Comparison of ENCODE assay signal across 1 cellular context in the genomic region with DNA sequence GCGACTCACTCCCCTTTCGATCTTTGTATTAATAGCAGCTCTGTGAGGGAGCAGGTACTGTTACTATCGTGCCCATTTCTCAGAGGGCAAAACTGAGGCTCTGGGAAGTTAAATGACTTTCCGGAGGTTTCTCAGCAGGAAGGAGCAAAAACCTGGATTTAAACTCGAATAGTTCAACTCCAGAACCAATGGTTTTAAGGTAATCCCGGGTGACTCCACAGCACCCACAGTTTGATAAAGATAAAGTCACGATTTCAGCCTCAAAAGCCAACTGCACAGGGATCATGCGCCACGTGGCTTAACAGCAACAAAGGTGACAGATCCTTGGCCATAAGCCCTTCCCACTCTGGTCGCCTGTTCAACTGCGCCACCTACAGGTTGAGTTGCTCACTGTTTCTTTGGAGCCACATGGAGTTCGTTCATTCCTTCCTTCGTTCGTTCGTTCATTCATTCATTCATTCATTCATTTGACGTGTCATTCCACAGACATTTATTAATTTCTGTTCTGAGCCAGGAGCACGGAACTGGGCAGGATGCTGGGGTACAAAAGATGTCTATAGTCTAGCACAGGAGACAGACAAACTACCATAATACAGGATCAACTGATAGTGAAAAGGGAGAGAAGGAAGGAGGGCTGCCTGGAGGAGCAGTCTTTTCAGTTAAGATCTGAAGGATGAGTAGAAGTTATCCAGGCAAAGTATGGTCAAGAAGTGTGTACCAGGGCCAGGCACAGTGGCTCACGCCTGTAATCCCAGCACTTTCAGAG.
TF ChIP-seq lines count a peak whose summit lies in the region.

No MANE protein-coding gene starts in this region.

TF ChIP-seq in HepG2, 621 proteins besides CTCF, POLR2A, EP300 and RAD21 (continued from another document and continues in another):
- TF ChIP-seq, protein P1, sequence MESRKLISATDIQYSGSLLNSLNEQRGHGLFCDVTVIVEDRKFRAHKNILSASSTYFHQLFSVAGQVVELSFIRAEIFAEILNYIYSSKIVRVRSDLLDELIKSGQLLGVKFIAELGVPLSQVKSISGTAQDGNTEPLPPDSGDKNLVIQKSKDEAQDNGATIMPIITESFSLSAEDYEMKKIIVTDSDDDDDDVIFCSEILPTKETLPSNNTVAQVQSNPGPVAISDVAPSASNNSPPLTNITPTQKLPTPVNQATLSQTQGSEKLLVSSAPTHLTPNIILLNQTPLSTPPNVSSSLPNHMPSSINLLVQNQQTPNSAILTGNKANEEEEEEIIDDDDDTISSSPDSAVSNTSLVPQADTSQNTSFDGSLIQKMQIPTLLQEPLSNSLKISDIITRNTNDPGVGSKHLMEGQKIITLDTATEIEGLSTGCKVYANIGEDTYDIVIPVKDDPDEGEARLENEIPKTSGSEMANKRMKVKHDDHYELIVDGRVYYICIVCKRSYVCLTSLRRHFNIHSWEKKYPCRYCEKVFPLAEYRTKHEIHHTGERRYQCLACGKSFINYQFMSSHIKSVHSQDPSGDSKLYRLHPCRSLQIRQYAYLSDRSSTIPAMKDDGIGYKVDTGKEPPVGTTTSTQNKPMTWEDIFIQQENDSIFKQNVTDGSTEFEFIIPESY (CRISPR knock-in tag; IDR thresholded peaks at IDR 0.05), result no peak
- peak; percentile 97 for TF ChIP-seq TGIF2 (CRISPR knock-in tag; IDR thresholded peaks at IDR 0.05)
- TF ChIP-seq ZNF83 (CRISPR knock-in tag; IDR thresholded peaks at IDR 0.05; ENCODE audit: borderline replicate concordance), result no peak
- no peak for TF ChIP-seq TRIM24 (CRISPR knock-in tag; IDR thresholded peaks at IDR 0.05)
- TF ChIP-seq, protein P2, sequence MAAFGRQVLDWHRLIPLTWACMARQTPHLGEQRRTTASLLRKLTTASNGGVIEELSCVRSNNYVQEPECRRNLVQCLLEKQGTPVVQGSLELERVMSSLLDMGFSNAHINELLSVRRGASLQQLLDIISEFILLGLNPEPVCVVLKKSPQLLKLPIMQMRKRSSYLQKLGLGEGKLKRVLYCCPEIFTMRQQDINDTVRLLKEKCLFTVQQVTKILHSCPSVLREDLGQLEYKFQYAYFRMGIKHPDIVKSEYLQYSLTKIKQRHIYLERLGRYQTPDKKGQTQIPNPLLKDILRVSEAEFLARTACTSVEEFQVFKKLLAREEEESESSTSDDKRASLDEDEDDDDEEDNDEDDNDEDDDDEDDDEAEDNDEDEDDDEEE (CRISPR knock-in tag; IDR thresholded peaks at IDR 0.05), result no peak
- TF ChIP-seq, protein P3, sequence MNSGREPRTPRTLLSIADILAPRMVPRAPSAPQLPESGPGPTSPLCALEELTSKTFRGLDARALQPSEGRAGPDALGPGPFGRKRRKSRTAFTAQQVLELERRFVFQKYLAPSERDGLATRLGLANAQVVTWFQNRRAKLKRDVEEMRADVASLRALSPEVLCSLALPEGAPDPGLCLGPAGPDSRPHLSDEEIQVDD (CRISPR knock-in tag; IDR thresholded peaks at IDR 0.05; ENCODE audit: borderline replicate concordance), result no peak
- no peak for TF ChIP-seq MTA1 (CRISPR knock-in tag; IDR thresholded peaks at IDR 0.05; ENCODE audit: borderline replicate concordance)
- TF ChIP-seq ZNF205 (CRISPR knock-in tag; IDR thresholded peaks at IDR 0.05), result no peak
- no peak; the same call in 1 of the 2 replicates for TF ChIP-seq SMAD3 (CRISPR knock-in tag; IDR thresholded peaks at IDR 0.05)
- TF ChIP-seq ZNF781 (CRISPR knock-in tag; IDR thresholded peaks at IDR 0.05; ENCODE audit: borderline replicate concordance, not compliant biosample characterization), result peak; percentile 68
- no peak for TF ChIP-seq ZNF446 (CRISPR knock-in tag; IDR thresholded peaks at IDR 0.05)
- TF ChIP-seq, protein P4, sequence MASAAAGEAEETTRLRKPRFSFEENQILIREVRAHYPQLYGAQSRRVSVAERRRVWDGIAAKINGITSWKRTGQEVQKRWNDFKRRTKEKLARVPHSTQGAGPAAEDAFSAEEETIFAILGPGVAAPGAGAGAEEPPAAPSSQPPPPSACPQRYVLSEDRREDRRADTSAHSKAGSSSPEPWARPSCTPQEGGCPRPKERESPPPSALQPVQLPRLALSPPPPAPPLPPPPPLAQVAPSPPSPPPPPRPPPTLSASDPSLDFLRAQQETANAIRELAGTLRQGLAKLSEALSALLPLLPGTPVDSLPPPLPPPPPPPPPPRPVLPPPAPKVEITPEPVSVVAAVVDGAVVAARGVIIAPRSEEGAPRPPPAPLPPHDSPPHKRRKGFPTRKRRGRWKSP (CRISPR knock-in tag; IDR thresholded peaks at IDR 0.05), result no peak
- TF ChIP-seq ZNF75D (CRISPR knock-in tag; IDR thresholded peaks at IDR 0.05; ENCODE audit: borderline replicate concordance), result no peak; the same call in 1 of the 2 replicates
- TF ChIP-seq ATAD3A (CRISPR knock-in tag; IDR thresholded peaks at IDR 0.05), result no peak
- TF ChIP-seq ZNF431 (CRISPR knock-in tag; IDR thresholded peaks at IDR 0.05; ENCODE audit: borderline replicate concordance, low read depth), result no peak
- no peak for TF ChIP-seq MAF1 (CRISPR knock-in tag; IDR thresholded peaks at IDR 0.05; ENCODE audit: borderline replicate concordance)
- TF ChIP-seq ZMYM3 (CRISPR knock-in tag; IDR thresholded peaks at IDR 0.05), result peak; percentile 95
- TF ChIP-seq ZNF720 (CRISPR knock-in tag; IDR thresholded peaks at IDR 0.05), result no peak
- TF ChIP-seq GZF1 (CRISPR knock-in tag; IDR thresholded peaks at IDR 0.05), result no peak
- TF ChIP-seq SCMH1 (CRISPR knock-in tag; IDR thresholded peaks at IDR 0.05; ENCODE audit: borderline replicate concordance), result no peak
- no peak for TF ChIP-seq SIX1 (CRISPR knock-in tag; IDR thresholded peaks at IDR 0.05; ENCODE audit: borderline replicate concordance)
- TF ChIP-seq RBM22 (optimal IDR thresholded peaks at IDR 0.05; ENCODE audit: low read length), result no peak
- TF ChIP-seq, protein P5, sequence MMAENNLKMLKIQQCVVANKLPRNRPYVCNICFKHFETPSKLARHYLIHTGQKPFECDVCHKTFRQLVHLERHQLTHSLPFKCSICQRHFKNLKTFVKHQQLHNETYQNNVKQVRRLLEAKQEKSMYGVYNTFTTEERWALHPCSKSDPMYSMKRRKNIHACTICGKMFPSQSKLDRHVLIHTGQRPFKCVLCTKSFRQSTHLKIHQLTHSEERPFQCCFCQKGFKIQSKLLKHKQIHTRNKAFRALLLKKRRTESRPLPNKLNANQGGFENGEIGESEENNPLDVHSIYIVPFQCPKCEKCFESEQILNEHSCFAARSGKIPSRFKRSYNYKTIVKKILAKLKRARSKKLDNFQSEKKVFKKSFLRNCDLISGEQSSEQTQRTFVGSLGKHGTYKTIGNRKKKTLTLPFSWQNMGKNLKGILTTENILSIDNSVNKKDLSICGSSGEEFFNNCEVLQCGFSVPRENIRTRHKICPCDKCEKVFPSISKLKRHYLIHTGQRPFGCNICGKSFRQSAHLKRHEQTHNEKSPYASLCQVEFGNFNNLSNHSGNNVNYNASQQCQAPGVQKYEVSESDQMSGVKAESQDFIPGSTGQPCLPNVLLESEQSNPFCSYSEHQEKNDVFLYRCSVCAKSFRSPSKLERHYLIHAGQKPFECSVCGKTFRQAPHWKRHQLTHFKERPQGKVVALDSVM (CRISPR knock-in tag; IDR thresholded peaks at IDR 0.05), result no peak
- no peak; the same call in 1 of the 2 replicates for TF ChIP-seq CBFB (CRISPR knock-in tag; IDR thresholded peaks at IDR 0.05)
- peak; percentile 80 for TF ChIP-seq ZNF501 (CRISPR knock-in tag; IDR thresholded peaks at IDR 0.05)
- TF ChIP-seq HOXA9 (CRISPR knock-in tag; IDR thresholded peaks at IDR 0.05; ENCODE audit: borderline replicate concordance), result no peak
- no peak for TF ChIP-seq NFKB2 (CRISPR knock-in tag; IDR thresholded peaks at IDR 0.05; ENCODE audit: borderline replicate concordance)
- no peak for TF ChIP-seq ZSCAN30 (CRISPR knock-in tag; IDR thresholded peaks at IDR 0.05)
- peak; percentile 60 for TF ChIP-seq BORCS8-MEF2B (CRISPR knock-in tag; IDR thresholded peaks at IDR 0.05)
- no peak for TF ChIP-seq CBX2 (IDR thresholded peaks at IDR 0.05; ENCODE audit: low read depth, low read length)
- TF ChIP-seq CBX2 (CRISPR knock-in tag; IDR thresholded peaks at IDR 0.05; ENCODE audit: low read depth), result no peak
- TF ChIP-seq, protein P6, sequence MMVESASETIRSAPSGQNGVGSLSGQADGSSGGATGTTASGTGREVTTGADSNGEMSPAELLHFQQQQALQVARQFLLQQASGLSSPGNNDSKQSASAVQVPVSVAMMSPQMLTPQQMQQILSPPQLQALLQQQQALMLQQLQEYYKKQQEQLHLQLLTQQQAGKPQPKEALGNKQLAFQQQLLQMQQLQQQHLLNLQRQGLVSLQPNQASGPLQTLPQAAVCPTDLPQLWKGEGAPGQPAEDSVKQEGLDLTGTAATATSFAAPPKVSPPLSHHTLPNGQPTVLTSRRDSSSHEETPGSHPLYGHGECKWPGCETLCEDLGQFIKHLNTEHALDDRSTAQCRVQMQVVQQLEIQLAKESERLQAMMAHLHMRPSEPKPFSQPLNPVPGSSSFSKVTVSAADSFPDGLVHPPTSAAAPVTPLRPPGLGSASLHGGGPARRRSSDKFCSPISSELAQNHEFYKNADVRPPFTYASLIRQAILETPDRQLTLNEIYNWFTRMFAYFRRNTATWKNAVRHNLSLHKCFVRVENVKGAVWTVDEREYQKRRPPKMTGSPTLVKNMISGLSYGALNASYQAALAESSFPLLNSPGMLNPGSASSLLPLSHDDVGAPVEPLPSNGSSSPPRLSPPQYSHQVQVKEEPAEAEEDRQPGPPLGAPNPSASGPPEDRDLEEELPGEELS (CRISPR knock-in tag; IDR thresholded peaks at IDR 0.05), result peak; percentile 39; the same call in 1 of the 2 replicates
- TF ChIP-seq HOXA3 (CRISPR knock-in tag; IDR thresholded peaks at IDR 0.05), result no peak; the same call in none of the 2 replicates
- no peak for TF ChIP-seq CBX5 (CRISPR knock-in tag; IDR thresholded peaks at IDR 0.05; ENCODE audit: borderline replicate concordance)
- TF ChIP-seq ZFAT (CRISPR knock-in tag; conservative IDR thresholded peaks at IDR 0.05), result no peak
- TF ChIP-seq ZNF709 (CRISPR knock-in tag; IDR thresholded peaks at IDR 0.05), result no peak
- TF ChIP-seq ZMAT3 (CRISPR knock-in tag; conservative IDR thresholded peaks at IDR 0.05), result no peak
- TF ChIP-seq CAMTA2 (CRISPR knock-in tag; IDR thresholded peaks at IDR 0.05; ENCODE audit: borderline replicate concordance), result no peak
- TF ChIP-seq ZFP37 (CRISPR knock-in tag; IDR thresholded peaks at IDR 0.05; ENCODE audit: borderline replicate concordance), result no peak
- no peak for TF ChIP-seq ZNF432 (CRISPR knock-in tag; IDR thresholded peaks at IDR 0.05; ENCODE audit: borderline replicate concordance)
- TF ChIP-seq, protein P7, sequence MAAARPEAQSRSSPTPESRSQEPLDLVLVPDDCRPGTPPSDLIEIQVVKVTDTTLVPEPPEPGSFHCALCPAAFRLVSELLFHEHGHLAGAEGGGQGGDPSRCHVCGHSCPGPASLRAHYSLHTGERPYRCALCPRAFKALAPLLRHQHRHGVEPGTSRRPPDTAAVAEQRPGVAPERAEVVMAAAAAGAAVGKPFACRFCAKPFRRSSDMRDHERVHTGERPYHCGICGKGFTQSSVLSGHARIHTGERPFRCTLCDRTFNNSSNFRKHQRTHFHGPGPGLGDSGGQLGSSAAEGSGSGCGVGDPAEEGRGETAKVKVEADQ (CRISPR knock-in tag; IDR thresholded peaks at IDR 0.05; ENCODE audit: borderline replicate concordance), result 0 out of 2 replicates have a peak, but pooled peaks have one; percentile 28
- no peak for TF ChIP-seq MED13 (CRISPR knock-in tag; IDR thresholded peaks at IDR 0.05)
- peak; percentile 23; the same call in 1 of the 2 replicates for TF ChIP-seq EED (CRISPR knock-in tag; IDR thresholded peaks at IDR 0.05)
- no peak for TF ChIP-seq ZNF296 (CRISPR knock-in tag; conservative IDR thresholded peaks at IDR 0.05)
- TF ChIP-seq, protein P8, sequence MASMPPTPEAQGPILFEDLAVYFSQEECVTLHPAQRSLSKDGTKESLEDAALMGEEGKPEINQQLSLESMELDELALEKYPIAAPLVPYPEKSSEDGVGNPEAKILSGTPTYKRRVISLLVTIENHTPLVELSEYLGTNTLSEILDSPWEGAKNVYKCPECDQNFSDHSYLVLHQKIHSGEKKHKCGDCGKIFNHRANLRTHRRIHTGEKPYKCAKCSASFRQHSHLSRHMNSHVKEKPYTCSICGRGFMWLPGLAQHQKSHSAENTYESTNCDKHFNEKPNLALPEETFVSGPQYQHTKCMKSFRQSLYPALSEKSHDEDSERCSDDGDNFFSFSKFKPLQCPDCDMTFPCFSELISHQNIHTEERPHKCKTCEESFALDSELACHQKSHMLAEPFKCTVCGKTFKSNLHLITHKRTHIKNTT (CRISPR knock-in tag; IDR thresholded peaks at IDR 0.05), result no peak
- no peak for TF ChIP-seq PCBP1 (IDR thresholded peaks at IDR 0.05; ENCODE audit: borderline replicate concordance, low read depth, low read length)
- no peak for TF ChIP-seq AKAP8 (CRISPR knock-in tag; IDR thresholded peaks at IDR 0.05)
- no peak for TF ChIP-seq ATM (IDR thresholded peaks at IDR 0.05; ENCODE audit: borderline replicate concordance)
- TF ChIP-seq TAF15 (IDR thresholded peaks at IDR 0.05; ENCODE audit: low read depth, low read length, poor library complexity, severe bottlenecking), result no peak
- TF ChIP-seq, protein P9, sequence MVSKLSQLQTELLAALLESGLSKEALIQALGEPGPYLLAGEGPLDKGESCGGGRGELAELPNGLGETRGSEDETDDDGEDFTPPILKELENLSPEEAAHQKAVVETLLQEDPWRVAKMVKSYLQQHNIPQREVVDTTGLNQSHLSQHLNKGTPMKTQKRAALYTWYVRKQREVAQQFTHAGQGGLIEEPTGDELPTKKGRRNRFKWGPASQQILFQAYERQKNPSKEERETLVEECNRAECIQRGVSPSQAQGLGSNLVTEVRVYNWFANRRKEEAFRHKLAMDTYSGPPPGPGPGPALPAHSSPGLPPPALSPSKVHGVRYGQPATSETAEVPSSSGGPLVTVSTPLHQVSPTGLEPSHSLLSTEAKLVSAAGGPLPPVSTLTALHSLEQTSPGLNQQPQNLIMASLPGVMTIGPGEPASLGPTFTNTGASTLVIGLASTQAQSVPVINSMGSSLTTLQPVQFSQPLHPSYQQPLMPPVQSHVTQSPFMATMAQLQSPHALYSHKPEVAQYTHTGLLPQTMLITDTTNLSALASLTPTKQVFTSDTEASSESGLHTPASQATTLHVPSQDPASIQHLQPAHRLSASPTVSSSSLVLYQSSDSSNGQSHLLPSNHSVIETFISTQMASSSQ (IDR thresholded peaks at IDR 0.05; ENCODE audit: low read depth), result no peak
- TF ChIP-seq, protein P9 (CRISPR knock-in tag; IDR thresholded peaks at IDR 0.05; ENCODE audit: borderline replicate concordance), result no peak
- TF ChIP-seq ZNF7 (CRISPR knock-in tag; IDR thresholded peaks at IDR 0.05), result no peak
